In the genomic region with DNA sequence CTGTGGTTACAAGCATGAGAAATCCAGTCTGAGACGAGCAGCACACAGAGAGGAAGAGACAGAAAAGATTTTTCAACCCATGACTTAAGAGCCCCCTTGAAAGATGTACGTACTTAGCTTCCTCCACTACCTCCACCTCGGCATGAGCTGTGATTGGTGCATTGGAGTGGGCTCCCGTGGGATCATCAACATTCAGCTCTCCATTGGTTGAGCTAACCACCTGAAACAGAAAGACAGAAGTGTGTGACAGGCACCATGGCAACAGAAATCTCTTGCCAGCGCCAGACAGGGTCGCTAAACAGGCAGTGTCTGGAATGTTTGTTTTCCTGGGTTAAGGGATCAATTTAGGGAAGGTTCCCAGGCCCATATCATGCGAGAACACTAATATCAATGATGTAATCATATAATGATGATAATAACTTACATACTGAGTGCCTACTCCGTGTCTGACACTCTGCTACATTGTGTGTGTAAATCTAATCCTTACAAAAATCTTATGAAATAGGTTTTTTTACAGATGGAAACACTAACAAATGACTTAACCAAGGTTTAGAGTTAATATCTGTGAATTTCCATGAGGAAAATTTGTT, we compare ENCODE assay signal across 12 cellular contexts. TPM values are rescaled to one million over a fixed set of nuclear protein-coding genes. Genes with fewer than 3 reads are reported as not detected.
A peak's percentile ranks its signal among the peaks of the same experiment; 100 is the strongest.
DNase-seq lines count a peak whose midpoint lies in the region; TF ChIP-seq lines count a peak whose summit lies in the region.
"Had no signal": no experiment of that assay in that cellular context is flagged by ENCODE, and none has a peak within 500 bp of the region (broad histone marks: within the 10 kb centered on the region; RNA-seq: fewer than 3 reads in every experiment).

No MANE protein-coding gene starts in this region.

- H3K9ac ChIP-seq in endodermal cell (ENCODE audit: extremely low read depth, low read length, poor library complexity, severe bottlenecking), result no peak overlapping the region

- H3K4me3 ChIP-seq in endodermal cell (ENCODE audit: low read length), result no peak overlapping the region
- no peak overlapping the region for H3K4me3 ChIP-seq in brain microvascular endothelial cell (ENCODE audit: low read depth, low read length)
- H3K4me3 ChIP-seq in H7 (ENCODE audit: insufficient read depth, low read depth, low read length), result no peak overlapping the region
- H3K4me3 ChIP-seq: prostate gland had no signal

- H3K36me3 ChIP-seq in endodermal cell (ENCODE audit: control insufficient read depth, insufficient read depth, low read length) (peaks cover 37% of the 10 kb centered on the region), brain microvascular endothelial cell (replicated peaks) (peaks cover 14% of the 10 kb centered on the region), H7 (replicated peaks; ENCODE audit: control insufficient read depth, insufficient read depth, low read length) (peaks cover 1% of the 10 kb centered on the region)
- H3K36me3 ChIP-seq: prostate gland had no signal

- H3K27me3 Mint-ChIP-seq in IgD-negative memory B cell (no peaks in the 10 kb centered on the region), endodermal cell (ENCODE audit: insufficient read depth) (no peaks in the 10 kb centered on the region)

- in situ Hi-C loops in brain microvascular endothelial cell (cut with HindIII; ENCODE audit: low pct_ligation_motif_present, low sequenced_read_pairs), result no loop called here

- H3K27ac Mint-ChIP-seq in IgD-negative memory B cell, result peak overlapping the region; percentile 57 to 92 (median 69)
- H3K27ac Mint-ChIP-seq in endodermal cell, result no peak overlapping the region

- H3K36me3 Mint-ChIP-seq in IgD-negative memory B cell (no peaks in the 10 kb centered on the region), endodermal cell (ENCODE audit: low read depth) (peaks cover 33% of the 10 kb centered on the region)

- H3K4me1 Mint-ChIP-seq in IgD-negative memory B cell (peaks cover 12 to 17% (median 17%) of the 10 kb centered on the region in 3 donors), endodermal cell (peaks cover 2% of the 10 kb centered on the region)

- WGBS in endodermal cell (ENCODE audit: insufficient coverage in 1 of 2, insufficient read length in 1 of 2), 2 experiments, result 83 to 87% methylated on average over 4 to 7 of the region's 8 CpGs

- no peaks in the 10 kb centered on the region for H3K27me3 ChIP-seq in endodermal cell (ENCODE audit: control insufficient read depth, insufficient read depth, low read length, poor library complexity, severe bottlenecking)
- no peaks in the 10 kb centered on the region for H3K27me3 ChIP-seq in brain microvascular endothelial cell (replicated peaks)
- H3K27me3 ChIP-seq in H7 (ENCODE audit: control insufficient read depth, insufficient read depth, low read length), result no peaks in the 10 kb centered on the region

- H3K9me3 Mint-ChIP-seq in IgD-negative memory B cell (no peaks in the 10 kb centered on the region), endodermal cell (no peaks in the 10 kb centered on the region)

- peak overlapping the region; percentile 27 for H3K27ac ChIP-seq in endodermal cell (ENCODE audit: low read depth, low read length)
- H3K27ac ChIP-seq in brain microvascular endothelial cell, result no peak overlapping the region
- H3K27ac ChIP-seq: prostate gland had no signal

- no peak for TF ChIP-seq CTCF in endodermal cell (conservative IDR thresholded peaks at IDR 0.05)
- TF ChIP-seq CTCF in brain microvascular endothelial cell (IDR thresholded peaks at IDR 0.05; ENCODE audit: low read depth, low read length, missing control alignments), result no peak

- H3K4me3 Mint-ChIP-seq in IgD-negative memory B cell (peak overlapping the region; percentile 27 to 81 (median 56)), endodermal cell (no peak overlapping the region)

- no peaks in the 10 kb centered on the region for H3K9me3 ChIP-seq in endodermal cell (ENCODE audit: control insufficient read depth, low read length)
- H3K9me3 ChIP-seq: prostate gland had no signal

- DNase-seq in Ammon's horn (ENCODE audit: low spot score) (peak; percentile 51), GM19240 (ENCODE audit: insufficient read length, low spot score) (peak; percentile 42), endodermal cell (peak; percentile 71), NAMALWA (ENCODE audit: low spot score) (no peak), activated gamma-delta T cell treated with Interleukin-2 at 50 U/mL for 16 hours (no peak), brain microvascular endothelial cell (no peak), H7 (no peak)
- DNase-seq: GF-D8, OCI-M1, trophoblast cell had no signal

- H3K4me1 ChIP-seq in endodermal cell (ENCODE audit: control insufficient read depth, insufficient read depth, low read length), result no peaks in the 10 kb centered on the region
- H3K4me1 ChIP-seq: prostate gland had no signal

RNA-seq across cellular contexts. Expression of a gene that starts 17.5 kb away (rescaled TPM):
- 591 TPM for polyA plus RNA-seq in IgD-negative memory B cell
- 100 to 1,000 TPM; 551 to 652 TPM for total RNA-seq in endodermal cell
- 347 TPM for polyA plus RNA-seq in endodermal cell (2013, experiment 1 of 2)
- polyA plus RNA-seq in endodermal cell (2013, experiment 2 of 2), result 348 TPM
- total RNA-seq in H7 (2014; rRNA removed; shearing (Covaris generic)), result 293 and 356 TPM in 2 replicates

RNA-seq across cellular contexts. Expression of a gene that starts 28.8 kb away (rescaled TPM):
- polyA plus RNA-seq in IgD-negative memory B cell, result 55.3 TPM
- total RNA-seq in endodermal cell, result 1 to 10 TPM; 1.6 to 2.6 TPM
- polyA plus RNA-seq in endodermal cell (2013, experiment 1 of 2), result 0.96 TPM
- polyA plus RNA-seq in endodermal cell (2013, experiment 2 of 2), result 1.1 TPM
- total RNA-seq in H7 (2014; rRNA removed; shearing (Covaris generic)), result 1.7 and 2.1 TPM in 2 replicates

Comparison
In these comparisons a context has a peak if more than half of its experiments do, and no peak if none do; other contexts are left out.
1. DNase-seq: peak in Ammon's horn (single experiment), GM19240 (single experiment) and endodermal cell (single experiment); none in NAMALWA (single experiment), activated gamma-delta T cell treated with Interleukin-2 at 50 U/mL for 16 hours (single experiment), brain microvascular endothelial cell (single experiment) and H7 (single experiment).